Comparison of ENCODE assay signal across 31 cellular contexts in the genomic region with DNA sequence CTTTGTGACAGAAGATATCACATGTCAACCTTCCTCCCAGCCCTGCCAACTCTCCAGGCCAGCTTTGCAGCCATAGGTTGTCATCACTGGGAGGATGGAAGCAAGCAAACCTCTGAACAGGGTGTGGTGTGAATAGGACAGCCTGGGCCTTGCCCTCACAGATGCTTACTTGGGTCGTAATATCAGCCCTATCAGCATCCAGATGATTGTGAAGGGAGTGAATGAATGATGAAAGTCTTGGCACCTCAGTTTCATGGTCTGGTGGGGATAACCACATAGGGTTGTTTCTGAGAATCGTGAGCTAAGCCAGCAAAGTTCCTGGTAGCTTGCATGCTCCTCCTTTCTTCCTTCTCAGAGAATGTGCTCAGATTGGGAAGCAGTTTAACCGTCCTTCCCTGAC. TPM values are rescaled to one million over a fixed set of nuclear protein-coding genes. Genes with fewer than 3 reads are reported as not detected.
A peak's percentile ranks its signal among the peaks of the same experiment; 100 is the strongest.
DNase-seq lines count a peak whose midpoint lies in the region; ATAC-seq and TF ChIP-seq lines count a peak whose summit lies in the region.
"Had no signal": no experiment of that assay in that cellular context is flagged by ENCODE, and none has a peak within 500 bp of the region (broad histone marks: within the 10 kb centered on the region; RNA-seq: fewer than 3 reads in every experiment).

No MANE protein-coding gene starts in this region.

- POLR2A ChIA-PET in CD4-positive, alpha-beta T cell (lab: Charles Lee) = no interaction called here

- no peak for TF ChIP-seq CTCF in DND-41 (IDR thresholded peaks at IDR 0.05; ENCODE audit: borderline replicate concordance, extremely low read depth, low read length, poor library complexity, severe bottlenecking)
- no peak for TF ChIP-seq CTCF in dorsolateral prefrontal cortex (IDR thresholded peaks at IDR 0.05 in 54 of 56, conservative IDR thresholded peaks at IDR 0.05 in 2 of 56; ENCODE audit: low read depth in 1 of 56, partially characterized antibody in 56 of 56)
- no peak for TF ChIP-seq CTCF in CD4-positive, alpha-beta T cell (IDR thresholded peaks at IDR 0.05)

- H3K18ac ChIP-seq in mesenchymal stem cell (ENCODE audit: low read depth in 1 of 2, low read length in 2 of 2) = no peak overlapping the region

- H3K4ac ChIP-seq in mesenchymal stem cell (ENCODE audit: low read depth in 1 of 2, low read length in 2 of 2) = no peak overlapping the region

- H3K4me1 ChIP-seq in DND-41 (ENCODE audit: insufficient read depth, low read length) = peaks cover 8% of the 10 kb centered on the region; the same call in 1 of the 2 replicates
- H3K4me1 ChIP-seq in mesenchymal stem cell (ENCODE audit: control insufficient read depth, insufficient read depth, low read depth, low read length) = peaks cover 13% of the 10 kb centered on the region
- H3K4me1 ChIP-seq: BLaER1, HAP-1, right lobe of liver, tibial nerve had no signal

- no peaks in the 10 kb centered on the region for H3K79me2 ChIP-seq in DND-41 (ENCODE audit: insufficient read depth, low read length)

- ATAC-seq in DND-41 (ENCODE audit: insufficient read depth, low read depth) (peak; percentile 90), HG02678 (IDR thresholded peaks at IDR 0.05; ENCODE audit: unreplicated experiment) (no peak)
- no peak for ATAC-seq in CD4-positive, alpha-beta T cell (ENCODE audit: poor library complexity)
- ATAC-seq: left lobe of liver, right lobe of liver, WTC11 had no signal

- no peaks in the 10 kb centered on the region for H3K4me1 Mint-ChIP-seq in CD4-positive, alpha-beta T cell (ENCODE audit: low read depth)
- H3K4me1 Mint-ChIP-seq: WTC11 had no signal

- no peaks in the 10 kb centered on the region for H3K79me1 ChIP-seq in mesenchymal stem cell (replicated peaks; ENCODE audit: low read length, poor library complexity, severe bottlenecking)

- no peaks in the 10 kb centered on the region for H3K36me3 ChIP-seq in DND-41 (ENCODE audit: insufficient read depth, low read length)
- no peaks in the 10 kb centered on the region for H3K36me3 ChIP-seq in mesenchymal stem cell (ENCODE audit: control insufficient read depth in 1 of 2, insufficient read depth in 2 of 2, low read depth in 1 of 2, low read length in 2 of 2)
- H3K36me3 ChIP-seq: BLaER1, HAP-1, neutrophil, right lobe of liver, tibial nerve had no signal

- no peak overlapping the region for H2BK12ac ChIP-seq in mesenchymal stem cell (ENCODE audit: low read length in 2 of 2)

- H3K9me3 Mint-ChIP-seq in CD4-positive, alpha-beta T cell = no peaks in the 10 kb centered on the region
- H3K9me3 Mint-ChIP-seq: activated naive CD4-positive, alpha-beta T cell treated with anti-CD3 and anti-CD28 coated beads, Interleukin-2, amount 10 ng/mL, durations not matched to agents 7 days and 5 days; WTC11 had no signal

- H4K91ac ChIP-seq in mesenchymal stem cell (ENCODE audit: low read length) = no peak overlapping the region

- no peak overlapping the region for H3K23ac ChIP-seq in mesenchymal stem cell (ENCODE audit: low read length in 2 of 2)

- no peak overlapping the region for H3K14ac ChIP-seq in mesenchymal stem cell (ENCODE audit: low read length in 2 of 2)

- peak overlapping the region; percentile 81 for H2AK5ac ChIP-seq in mesenchymal stem cell (ENCODE audit: low read length, severe bottlenecking)

- H3K27me3 ChIP-seq in DND-41 (ENCODE audit: insufficient read depth, low read length, poor library complexity) = peaks cover 3% of the 10 kb centered on the region
- no peaks in the 10 kb centered on the region for H3K27me3 ChIP-seq in dorsolateral prefrontal cortex
- H3K27me3 ChIP-seq in mesenchymal stem cell (ENCODE audit: control insufficient read depth in 1 of 2, insufficient read depth in 1 of 2, low read length in 2 of 2) = no peaks in the 10 kb centered on the region
- no peaks in the 10 kb centered on the region for H3K27me3 ChIP-seq in CD4-positive, alpha-beta T cell (ENCODE audit: control insufficient read depth, insufficient read depth, low read length)
- H3K27me3 ChIP-seq: BLaER1, neutrophil, right lobe of liver, tibial nerve had no signal

- no peak overlapping the region for H3K4me3 Mint-ChIP-seq in CD4-positive, alpha-beta T cell
- H3K4me3 Mint-ChIP-seq: activated naive CD4-positive, alpha-beta T cell treated with anti-CD3 and anti-CD28 coated beads, Interleukin-2, amount 10 ng/mL, durations not matched to agents 7 days and 5 days; WTC11 had no signal

- H4K8ac ChIP-seq in mesenchymal stem cell (ENCODE audit: low read length) = no peak overlapping the region

- no peaks in the 10 kb centered on the region for H3K36me3 Mint-ChIP-seq in CD4-positive, alpha-beta T cell (ENCODE audit: low read depth)
- H3K36me3 Mint-ChIP-seq: activated naive CD4-positive, alpha-beta T cell treated with anti-CD3 and anti-CD28 coated beads, Interleukin-2, amount 10 ng/mL, durations not matched to agents 7 days and 5 days; WTC11 had no signal

- no peaks in the 10 kb centered on the region for H4K20me1 ChIP-seq in DND-41 (ENCODE audit: insufficient read depth, low read length)
- H4K20me1 ChIP-seq: BLaER1 had no signal

- peak; percentile 58 for DNase-seq in DND-41
- DNase-seq in GF-D8 (lab: John Stamatoyannopoulos, UW) = peak; percentile 54
- no peak for DNase-seq in dorsolateral prefrontal cortex
- no peak for DNase-seq in mesenchymal stem cell
- no peak for DNase-seq in HuH-7 (ENCODE audit: low spot score)
- DNase-seq in CD4-positive, alpha-beta T cell = no peak
- DNase-seq: activated CD4-positive, alpha-beta T cell treated with anti-CD3 and anti-CD28 coated beads, Interleukin-2, amount 50 U/mL, for 1 hour; activated CD8-positive, alpha-beta memory T cell treated with anti-CD3 and anti-CD28 coated beads, Interleukin-2, amount 50 U/mL, for 4 hours; activated naive CD4-positive, alpha-beta T cell treated with anti-CD3 and anti-CD28 coated beads, Interleukin-2, amount 10 ng/mL, durations not matched to agents 7 days and 5 days; amygdala; DMS153; mesendoderm; NCI-H1417 treated with DMSO at 0.1 percent for 48 hours; NCI-H2029 treated with DMSO at 0.1 percent for 48 hours; NCI-H345; posterior cingulate gyrus; right lobe of liver; RPMI8226; stimulated activated CD4-positive, alpha-beta T cell treated with anti-CD3 and anti-CD28 coated beads, Interleukin-12 subunit alpha, Interleukin-12 subunit beta, amount 100 ng/mL, for 4 hours; stimulated activated CD4-positive, alpha-beta T cell treated with anti-CD3 and anti-CD28 coated beads, Interleukin-4, amount 100 ng/mL, for 1 hour had no signal

- H3K9me3 ChIP-seq in DND-41 (ENCODE audit: insufficient read depth, low read length, severe bottlenecking) = no peaks in the 10 kb centered on the region
- no peaks in the 10 kb centered on the region for H3K9me3 ChIP-seq in mesenchymal stem cell (ENCODE audit: control insufficient read depth, low read length)
- H3K9me3 ChIP-seq in CD4-positive, alpha-beta T cell (ENCODE audit: control insufficient read depth, low read length) = no peaks in the 10 kb centered on the region
- H3K9me3 ChIP-seq: BLaER1, HAP-1, neutrophil, right lobe of liver, tibial nerve had no signal

- WGBS in mesenchymal stem cell = 75% methylated on average over 2 of the region's 3 CpGs

- H2BK15ac ChIP-seq in mesenchymal stem cell (ENCODE audit: low read depth, poor library complexity, severe bottlenecking) = no peak overlapping the region

- no peak overlapping the region for H2BK120ac ChIP-seq in mesenchymal stem cell (ENCODE audit: low read depth, low read length)

- H2BK5ac ChIP-seq in mesenchymal stem cell (ENCODE audit: low read depth, low read length, poor library complexity, severe bottlenecking) = no peak overlapping the region

- H3K4me2 ChIP-seq in DND-41 (ENCODE audit: insufficient read depth, low read length) (no peak overlapping the region), mesenchymal stem cell (ENCODE audit: low read length, poor library complexity, severe bottlenecking) (no peak overlapping the region)
- H3K4me2 ChIP-seq: BLaER1, KMS-11 had no signal

- intact Hi-C loops in dorsolateral prefrontal cortex (cut with DNase I) = loop anchor here in 1 of 2 donors (2.0 to 5.0 kb wide), 2 partner anchors 51 to 207 kb away; no protein-coding TSS in a partner anchor
- intact Hi-C loops in CD4-positive, alpha-beta T cell (cut with DNase I, micrococcal nuclease) = loop anchor here in 1 of 2 experiments (10.0 kb wide), 1 partner anchor 87 kb away; no protein-coding TSS in a partner anchor

- no peak overlapping the region for H3K9ac ChIP-seq in DND-41 (ENCODE audit: low read depth, low read length)
- peak overlapping the region; percentile 27 for H3K9ac ChIP-seq in mesenchymal stem cell (ENCODE audit: low read length)
- H3K9ac ChIP-seq: BLaER1, KMS-11 had no signal

- no peak overlapping the region for H3K27ac Mint-ChIP-seq in CD4-positive, alpha-beta T cell
- H3K27ac Mint-ChIP-seq: activated naive CD4-positive, alpha-beta T cell treated with anti-CD3 and anti-CD28 coated beads, Interleukin-2, amount 10 ng/mL, durations not matched to agents 7 days and 5 days; WTC11 had no signal

- H2AFZ ChIP-seq in DND-41 (ENCODE audit: low read depth, low read length) (no peak overlapping the region), mesenchymal stem cell (ENCODE audit: low read depth, low read length) (no peak overlapping the region)

- H3K27me3 Mint-ChIP-seq in CD4-positive, alpha-beta T cell = no peaks in the 10 kb centered on the region

- CTCF ChIA-PET in CD4-positive, alpha-beta T cell (lab: Charles Lee) = interaction anchor here (0.6 kb wide), 1 partner anchor 12 kb away, joined by 3 read pairs; no protein-coding TSS in a partner anchor

- H3K27ac ChIP-seq in DND-41 (ENCODE audit: low read length) = no peak overlapping the region
- H3K27ac ChIP-seq in dorsolateral prefrontal cortex = peak overlapping the region in 33 of 59 donors; percentile 9 to 90 (median 80)
- no peak overlapping the region for H3K27ac ChIP-seq in mesenchymal stem cell (ENCODE audit: low read length, poor library complexity, severe bottlenecking)
- H3K27ac ChIP-seq in CD4-positive, alpha-beta T cell (ENCODE audit: low read depth, low read length) = no peak overlapping the region
- H3K27ac ChIP-seq: BLaER1, HL-60, KMS-11, neutrophil, right lobe of liver, SK-N-MC, tibial nerve had no signal

- H3K4me3 ChIP-seq in DND-41 (ENCODE audit: low read depth in 1 of 2, low read length in 2 of 2) = no peak overlapping the region
- no peak overlapping the region for H3K4me3 ChIP-seq in dorsolateral prefrontal cortex
- H3K4me3 ChIP-seq in mesenchymal stem cell (ENCODE audit: insufficient read depth in 1 of 2, low read depth in 1 of 2, low read length in 2 of 2) = no peak overlapping the region
- H3K4me3 ChIP-seq: BLaER1, HAP-1, right lobe of liver, SK-N-MC, tibial nerve had no signal

RNA-seq across cellular contexts. Expression of gene POLR2M, which starts 55.1 kb away (rescaled TPM):
- total RNA-seq in dorsolateral prefrontal cortex = 100 to 1,000 TPM in 5 of 120 experiments, 10 to 100 TPM in 115; 55.8 to 112 (median 75.8) TPM
- polyA plus RNA-seq in mesenchymal stem cell (2013, experiment 1 of 2) = 138 TPM
- polyA plus RNA-seq in mesenchymal stem cell (2013, experiment 2 of 2) = 131 TPM
- 100 to 1,000 TPM in 1 of 2 experiments, 10 to 100 TPM in 1; 88.5 to 109 TPM for total RNA-seq in CD4-positive, alpha-beta T cell

RNA-seq across cellular contexts. Expression of gene MYZAP, which starts 59.7 kb away (rescaled TPM):
- total RNA-seq in dorsolateral prefrontal cortex = 1 to 10 TPM in 79 of 120 experiments, under 1 TPM in 38, not detected in 3; 0.31 to 4.8 (median 1.3) TPM
- polyA plus RNA-seq in mesenchymal stem cell (2013, experiment 1 of 2) = 0.08 TPM
- polyA plus RNA-seq in mesenchymal stem cell (2013, experiment 2 of 2) = not detected
- total RNA-seq in CD4-positive, alpha-beta T cell = 1 to 10 TPM in 1 of 2 experiments, under 1 TPM in 1; 0.66 to 1.1 TPM
- total RNA-seq: T-helper 1 cell treated with Interleukin-12 subunit alpha and Interleukin-12 subunit beta and Interleukin-4 antibody, amounts not matched to agents 30 ng/mL and 1 ng/mL, for 36 hours had no signal

Comparison
In these comparisons a context has a peak if more than half of its experiments do, and no peak if none do; other contexts are left out.
1. DNase-seq: peak in DND-41 (single experiment) and GF-D8 (single experiment); none in dorsolateral prefrontal cortex (0 of 10), mesenchymal stem cell (single experiment), HuH-7 (single experiment) and CD4-positive, alpha-beta T cell (0 of 10).
2. H3K27ac ChIP-seq: peak in dorsolateral prefrontal cortex (33 of 59); none in DND-41 (single experiment), mesenchymal stem cell (single experiment) and CD4-positive, alpha-beta T cell (single experiment).